Comparison of ENCODE assay signal across 1 cellular context in genomic region chr5:51829226-51829625, GRCh38.
TF ChIP-seq lines count a peak whose summit lies in the region.

No MANE protein-coding gene starts in this region.

TF ChIP-seq in endothelial cell of umbilical vein, 7 proteins besides CTCF, POLR2A, EP300 and RAD21:
- TF ChIP-seq GATA2 (IDR thresholded peaks at IDR 0.05; ENCODE audit: insufficient read depth, insufficient read length, low read depth, low read length), result peak; percentile 72
- no peak for TF ChIP-seq EZH2 (IDR thresholded peaks at IDR 0.05; ENCODE audit: borderline replicate concordance, low read depth, low read length, severe bottlenecking)
TF ChIP-seq in endothelial cell of umbilical vein: peak in this region for 1.
